ENCODE assay signal across 22 cellular contexts in the genomic region with DNA sequence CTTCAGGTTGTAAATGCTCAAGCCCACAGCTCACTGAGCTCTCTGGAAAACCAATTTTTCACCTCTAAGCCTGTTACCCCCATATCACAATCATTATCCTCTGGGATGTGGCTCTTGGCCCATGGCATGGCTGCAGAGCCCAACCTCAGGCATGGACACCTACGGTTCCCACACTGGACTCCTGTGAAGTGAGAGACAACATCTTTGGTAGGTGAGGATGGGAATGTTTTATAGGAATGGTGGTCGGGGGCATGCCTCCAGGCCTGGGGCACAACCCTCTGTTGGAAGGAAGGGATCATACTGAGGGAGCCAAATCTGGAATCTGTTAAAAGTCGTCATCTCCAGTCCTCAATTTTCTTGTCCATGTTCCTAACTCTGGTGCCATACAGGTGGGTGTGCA.
"Had no signal": no experiment of that assay in that cellular context is flagged by ENCODE, and none has a peak within 500 bp of the region (broad histone marks: within the 10 kb centered on the region; RNA-seq: fewer than 3 reads in every experiment).

No MANE protein-coding gene starts in this region.

- H3K4me3 Mint-ChIP-seq: naive B cell; nephron; stimulated activated memory B cell treated with anti-CD40 and anti-IgM and Interleukin-4, amounts not matched to agents 10 μg/mL and 1 μg/mL and 100 μg/mL, for 72 hours; stimulated activated naive CD8-positive, alpha-beta T cell treated with anti-CD3 and anti-CD28 coated beads, Interleukin-15, Interleukin-2, amounts not matched to agents 100 ng/mL and 50 ng/mL, for 24 hours had no signal

- H3K9me3 Mint-ChIP-seq: nephron; stimulated activated memory B cell treated with anti-CD40 and anti-IgM and Interleukin-4, amounts not matched to agents 10 μg/mL and 1 μg/mL and 100 μg/mL, for 72 hours; stimulated activated naive CD8-positive, alpha-beta T cell treated with anti-CD3 and anti-CD28 coated beads, Interleukin-15, Interleukin-2, amounts not matched to agents 100 ng/mL and 50 ng/mL, for 24 hours had no signal

- H3K4me1 Mint-ChIP-seq: naive B cell; nephron; stimulated activated memory B cell treated with anti-CD40 and anti-IgM and Interleukin-4, amounts not matched to agents 10 μg/mL and 1 μg/mL and 100 μg/mL, for 72 hours had no signal

- H3K9me3 ChIP-seq: gastrocnemius medialis, heart right ventricle, left ventricle myocardium inferior, lower lobe of right lung, psoas muscle, spleen, tibial artery, upper lobe of right lung had no signal

- H3K36me3 Mint-ChIP-seq: naive B cell; stimulated activated memory B cell treated with anti-CD40 and anti-IgM and Interleukin-4, amounts not matched to agents 10 μg/mL and 1 μg/mL and 100 μg/mL, for 72 hours had no signal

- H3K27ac Mint-ChIP-seq: naive B cell; nephron; stimulated activated memory B cell treated with anti-CD40 and anti-IgM and Interleukin-4, amounts not matched to agents 10 μg/mL and 1 μg/mL and 100 μg/mL, for 72 hours; stimulated activated naive CD8-positive, alpha-beta T cell treated with anti-CD3 and anti-CD28 coated beads, Interleukin-15, Interleukin-2, amounts not matched to agents 100 ng/mL and 50 ng/mL, for 24 hours had no signal

- H3K4me3 ChIP-seq: gastrocnemius medialis, heart right ventricle, left ventricle myocardium inferior, lower lobe of right lung, psoas muscle, spleen, tibial artery, upper lobe of right lung had no signal

- H3K36me3 ChIP-seq: gastrocnemius medialis, heart right ventricle, left ventricle myocardium inferior, lower lobe of right lung, spleen, tibial artery, upper lobe of right lung had no signal

- H3K27me3 ChIP-seq: gastrocnemius medialis, spleen, tibial artery, upper lobe of right lung had no signal

- ATAC-seq: gastrocnemius medialis; heart right ventricle; lower lobe of right lung; psoas muscle; sciatic nerve; stimulated activated memory B cell treated with anti-CD40 and anti-IgM and Interleukin-4, amounts not matched to agents 10 μg/mL and 1 μg/mL and 100 μg/mL, for 72 hours; upper lobe of right lung had no signal

- DNase-seq: dermis blood vessel endothelial cell; effector CD4-positive, alpha-beta T cell; gastrocnemius medialis; hypothalamus; left ventricle myocardium inferior; lower lobe of right lung; mesenchymal stem cell; midbrain; naive B cell; psoas muscle; retina; spleen; stimulated activated CD4-positive, alpha-beta T cell treated with anti-CD3 and anti-CD28 coated beads, Interleukin-15, amount 100 ng/mL, for 24 hours; stimulated activated CD4-positive, alpha-beta T cell treated with anti-CD3 and anti-CD28 coated beads, Interleukin-1b, Interleukin-23, amount 100 ng/mL, for 48 hours; stimulated activated CD4-positive, alpha-beta T cell treated with anti-CD3 and anti-CD28 coated beads, Interleukin-4, amount 100 ng/mL, for 24 hours; upper lobe of right lung had no signal

- H3K4me1 ChIP-seq: left ventricle myocardium inferior, lower lobe of right lung, spleen, upper lobe of right lung had no signal

- H3K27ac ChIP-seq: gastrocnemius medialis, heart right ventricle, left ventricle myocardium inferior, lower lobe of right lung, psoas muscle, spleen, tibial artery, upper lobe of right lung had no signal
